12 cellular contexts compared by ENCODE assay signal in genomic region chr10:32982911-32983310, GRCh38. TPM values are rescaled to one million over a fixed set of nuclear protein-coding genes. Genes with fewer than 3 reads are reported as not detected.
DNase-seq lines count a peak whose midpoint lies in the region; ATAC-seq, FAIRE-seq and TF ChIP-seq lines count a peak whose summit lies in the region.
"Had no signal": no experiment of that assay in that cellular context is flagged by ENCODE, and none has a peak within 500 bp of the region (broad histone marks: within the 10 kb centered on the region; RNA-seq: fewer than 3 reads in every experiment).

No MANE protein-coding gene starts in this region.

- H3K9me3 ChIP-seq in HCT116 (ENCODE audit: control insufficient read depth in 1 of 2, insufficient read depth in 1 of 2, low read depth in 1 of 2, low read length in 2 of 2) (no peaks in the 10 kb centered on the region), T-helper 17 cell (ENCODE audit: control insufficient read depth, low read length, poor library complexity, severe bottlenecking) (no peaks in the 10 kb centered on the region), sigmoid colon (no peaks in the 10 kb centered on the region)
- H3K9me3 ChIP-seq: adrenal gland had no signal

- peak overlapping the region in 1 of 2 experiments; percentile 55; a peak in 1 of 4 replicates for H3K4me3 ChIP-seq in HCT116 (replicated peaks in 1 of 2; ENCODE audit: low read depth in 1 of 2, low read length in 2 of 2)
- no peak overlapping the region for H3K4me3 ChIP-seq in sigmoid colon
- H3K4me3 ChIP-seq: adrenal gland had no signal

- CTCF ChIA-PET in HCT116 (lab: Charles Lee), result no interaction called here

- intact Hi-C loops in HCT116 (cut with micrococcal nuclease), result loop anchor here (1.0 kb wide), 1 partner anchor 22 kb away; no protein-coding TSS in a partner anchor
- intact Hi-C loops in sigmoid colon (cut with DNase I), result no loop called here

- no peak for TF ChIP-seq RAD21 in HCT116 (IDR thresholded peaks at IDR 0.05; ENCODE audit: low read depth)

- POLR2A ChIA-PET in HCT116 (lab: Charles Lee), result interaction anchor here (1.0 to 2.3 kb wide), 5 partner anchors 11 to 26 kb away, joined by 3 to 5 read pairs (median 3); no protein-coding TSS in a partner anchor

- FAIRE-seq in HTR-8/SVneo (lab: Jason Lieb, UNC), result no peak
- FAIRE-seq: GM12892 had no signal

- no peaks in the 10 kb centered on the region for H3K9me2 ChIP-seq in HCT116 (ENCODE audit: insufficient read depth)

- peak overlapping the region; percentile 98 for H3K27ac Mint-ChIP-seq in T-helper 17 cell

- no peaks in the 10 kb centered on the region for H3K36me3 Mint-ChIP-seq in T-helper 17 cell (ENCODE audit: low read depth)

- H4K20me1 ChIP-seq in HCT116 (ENCODE audit: insufficient read depth), result no peaks in the 10 kb centered on the region

- RAD21 ChIA-PET in HCT116 (lab: Charles Lee; ENCODE audit: low non-redundant PET in 1 of 2, low total read pairs in 2 of 2, uncharacterized antibody in 2 of 2, unreplicated experiment in 2 of 2), result no interaction called here

- no peaks in the 10 kb centered on the region for H3K36me3 ChIP-seq in HCT116 (ENCODE audit: control insufficient read depth in 1 of 2, insufficient read depth in 2 of 2, low read length in 2 of 2)
- H3K36me3 ChIP-seq in sigmoid colon, result no peaks in the 10 kb centered on the region
- H3K36me3 ChIP-seq: adrenal gland had no signal

- no TSS peak for BruUV-seq in HCT116 (replicated peaks; lab: Mats Ljungman, UMichigan)

- H3K4me3 Mint-ChIP-seq in T-helper 17 cell, result no peak overlapping the region
- H3K4me3 Mint-ChIP-seq: activated CD4-positive, alpha-beta memory T cell treated with anti-CD3 and anti-CD28 coated beads, Interleukin-2, amount 10 ng/mL, durations not matched to agents 7 days and 5 days had no signal

- WGBS in sigmoid colon, 2 donors, result 94 to 98% methylated on average over 1 of the region's 1 CpG

- H3K4me1 ChIP-seq in HCT116 (ENCODE audit: control insufficient read depth in 1 of 2, insufficient read depth in 2 of 2, low read length in 2 of 2) (peaks cover 64 to 82% of the 10 kb centered on the region in 2 experiments), foreskin keratinocyte (peaks cover 51% of the 10 kb centered on the region), sigmoid colon (peaks cover 0 to 33% (median 26%) of the 10 kb centered on the region in 4 donors)

- no peak overlapping the region for H2AFZ ChIP-seq in HCT116 (ENCODE audit: low read depth, low read length, poor library complexity, severe bottlenecking)

- H3K27me3 ChIP-seq in HCT116 (ENCODE audit: insufficient read depth, low read length) (no peaks in the 10 kb centered on the region), foreskin keratinocyte (no peaks in the 10 kb centered on the region), sigmoid colon (no peaks in the 10 kb centered on the region)
- H3K27me3 ChIP-seq: adrenal gland had no signal

- H3K79me2 ChIP-seq in HCT116 (ENCODE audit: insufficient read depth, low read length), result no peaks in the 10 kb centered on the region

- ATAC-seq in HCT116 (no peak), T-helper 17 cell (no peak), foreskin keratinocyte (no peak), HG02938 (IDR thresholded peaks at IDR 0.05; ENCODE audit: unreplicated experiment) (no peak)

- H3K27ac ChIP-seq in HCT116 (ENCODE audit: low read depth, low read length) (peak overlapping the region; percentile 71), foreskin keratinocyte (peak overlapping the region; percentile 99), sigmoid colon (peak overlapping the region; percentile 91 to 96 (median 92))

- TF ChIP-seq POLR2A in HCT116 (IDR thresholded peaks at IDR 0.05; ENCODE audit: borderline replicate concordance, extremely low read depth, insufficient read depth, insufficient read length) (no peak), sigmoid colon (IDR thresholded peaks at IDR 0.05) (no peak)

- TF ChIP-seq EP300 in sigmoid colon (IDR thresholded peaks at IDR 0.05), result no peak

- TF ChIP-seq CTCF in HCT116 (IDR thresholded peaks at IDR 0.05 in 2 of 3, conservative IDR thresholded peaks at IDR 0.05 in 1 of 3; ENCODE audit: borderline replicate concordance in 1 of 3, insufficient read depth in 1 of 3, low read depth in 2 of 3, low read length in 2 of 3) (no peak), foreskin keratinocyte (conservative IDR thresholded peaks at IDR 0.05) (no peak), sigmoid colon (IDR thresholded peaks at IDR 0.05) (no peak)

- H3K27me3 Mint-ChIP-seq in T-helper 17 cell, result no peaks in the 10 kb centered on the region
- H3K27me3 Mint-ChIP-seq: activated CD4-positive, alpha-beta memory T cell treated with anti-CD3 and anti-CD28 coated beads, Interleukin-2, amount 10 ng/mL, durations not matched to agents 7 days and 5 days had no signal

- H3K4me1 Mint-ChIP-seq in T-helper 17 cell, result peaks cover 23% of the 10 kb centered on the region

- peak overlapping the region; percentile 73 for H3K9ac ChIP-seq in HCT116 (ENCODE audit: low read length)

- DNase-seq in HCT116 (ENCODE audit: low read depth, low spot score) (no peak), T-helper 17 cell (no peak), foreskin keratinocyte (no peak), sigmoid colon (no peak), SIG-M5 treated with dmso at 0.1 percent for 504 hours (lab: John Stamatoyannopoulos, UW; ENCODE audit: unreplicated experiment) (no peak), HTR-8/SVneo (ENCODE audit: insufficient read length, low spot score) (no peak), SIG-M5 (lab: John Stamatoyannopoulos, UW) (no peak)
- DNase-seq: activated CD4-positive, alpha-beta memory T cell treated with anti-CD3 and anti-CD28 coated beads, Interleukin-2, amount 10 ng/mL, durations not matched to agents 7 days and 5 days; adrenal gland; NCI-H510A had no signal

- H3K4me2 ChIP-seq in HCT116 (ENCODE audit: low read length), result peak overlapping the region; percentile 84

TF ChIP-seq in HCT116, 20 proteins besides CTCF, POLR2A, EP300 and RAD21:
- TF ChIP-seq POLR2AphosphoS5 (IDR thresholded peaks at IDR 0.05; ENCODE audit: low read depth, low read length) (no peak), CBX3 (IDR thresholded peaks at IDR 0.05; ENCODE audit: low read depth) (no peak), ATF3 (IDR thresholded peaks at IDR 0.05) (no peak), JUND (IDR thresholded peaks at IDR 0.05) (0 out of 2 replicates have a peak, but pooled peaks have one; percentile 4), ELF1 (IDR thresholded peaks at IDR 0.05; ENCODE audit: borderline replicate concordance, low read depth) (no peak), MAX (IDR thresholded peaks at IDR 0.05) (no peak), SP1 (IDR thresholded peaks at IDR 0.05; ENCODE audit: low read depth) (no peak), EZH2phosphoT487 (IDR thresholded peaks at IDR 0.05; ENCODE audit: borderline replicate concordance) (no peak), FOSL1 (IDR thresholded peaks at IDR 0.05; ENCODE audit: low read depth) (no peak), EGR1 (IDR thresholded peaks at IDR 0.05; ENCODE audit: low read depth) (no peak), EZH2 (IDR thresholded peaks at IDR 0.05) (no peak), TCF7L2 (IDR thresholded peaks at IDR 0.05; ENCODE audit: borderline replicate concordance, extremely low read depth, insufficient read depth, insufficient read length) (no peak), SRF (IDR thresholded peaks at IDR 0.05; ENCODE audit: low read depth) (peak; percentile 26; the same call in 1 of the 2 replicates), SIN3A (IDR thresholded peaks at IDR 0.05; ENCODE audit: low read depth) (no peak), ZNF274 (IDR thresholded peaks at IDR 0.05; ENCODE audit: low read depth, low read length) (no peak), CEBPB (IDR thresholded peaks at IDR 0.05; ENCODE audit: low read depth) (no peak), REST (IDR thresholded peaks at IDR 0.05; ENCODE audit: low read depth) (no peak)

RNA-seq across cellular contexts. Expression of gene ITGB1, which starts 24.9 kb away (rescaled TPM):
- total RNA-seq in HCT116 (2021; ENCODE audit: unreplicated experiment) (366 TPM), T-helper 17 cell (100 to 1,000 TPM; 392 to 428 TPM), foreskin keratinocyte (897 and 1,100 TPM in 2 replicates), sigmoid colon (1,000 to 10,000 TPM in 1 of 4 donors, 100 to 1,000 TPM in 3; 588 to 1,360 (median 919) TPM)
- polyA plus RNA-seq in HCT116 (2012), result 200 and 253 TPM in 2 replicates
- polyA plus RNA-seq in foreskin keratinocyte (321 and 351 TPM in 2 replicates), sigmoid colon (100 to 1,000 TPM in 1 of 3 donors, 10 to 100 TPM in 2; 43.8 to 151 (median 50.9) TPM)
